In the genomic region with DNA sequence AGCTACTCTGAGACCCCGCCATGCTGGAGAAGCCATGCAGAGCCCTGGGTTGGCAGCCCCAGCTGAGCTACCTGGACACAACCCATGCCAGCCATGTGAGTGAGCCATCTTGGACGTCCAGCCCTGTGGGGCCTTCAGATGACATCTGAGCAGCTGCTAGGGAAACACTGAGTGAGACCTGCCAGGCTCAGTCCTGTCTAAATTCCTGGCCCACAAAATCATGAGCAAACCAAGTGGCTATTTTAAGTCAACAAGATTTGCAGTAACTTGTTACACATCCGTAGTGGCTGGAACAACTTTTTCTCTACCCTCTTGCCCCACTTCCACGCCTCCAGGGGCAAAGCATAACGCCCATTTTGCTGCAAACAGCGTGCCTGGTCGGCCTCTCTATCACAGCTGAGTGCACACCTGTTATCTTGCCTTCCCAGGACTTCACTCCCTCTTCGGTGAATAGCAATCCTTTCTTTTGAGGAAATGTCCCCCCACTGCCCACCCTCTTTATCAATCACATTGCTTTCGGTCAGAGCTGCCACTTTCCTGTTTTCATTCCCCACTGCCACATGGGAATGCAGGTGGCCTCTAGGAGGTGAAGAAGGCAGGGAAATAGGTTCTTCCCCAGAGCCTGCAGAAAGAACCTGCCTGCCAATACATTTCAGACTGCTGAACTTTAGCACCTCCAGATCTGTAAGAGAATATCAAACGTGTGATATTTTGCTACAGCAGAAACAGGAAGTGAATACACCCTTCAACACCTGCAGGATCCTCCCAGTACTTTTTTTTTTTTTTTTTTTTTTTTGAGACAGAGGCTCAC, we compare ENCODE assay signal across 1 cellular context.
A peak's percentile ranks its signal among the peaks of the same experiment; 100 is the strongest.
TF ChIP-seq lines count a peak whose summit lies in the region.

No MANE protein-coding gene starts in this region.

TF ChIP-seq in GM12878, 131 proteins besides CTCF, POLR2A, EP300 and RAD21 (continued from another document):
- TF ChIP-seq ZNF274 (IDR thresholded peaks at IDR 0.05; ENCODE audit: insufficient read depth, insufficient read length) = no peak
- 0 out of 2 replicates have a peak, but pooled peaks have one; percentile 13 for TF ChIP-seq GABPA (IDR thresholded peaks at IDR 0.05; ENCODE audit: low read depth)
- TF ChIP-seq SIX5 (IDR thresholded peaks at IDR 0.05; ENCODE audit: low read depth, low read length, severe bottlenecking) = no peak
- peak; percentile 70 for TF ChIP-seq SMAD1 (IDR thresholded peaks at IDR 0.05; ENCODE audit: low read depth, partially characterized antibody)
- TF ChIP-seq RBBP5 (conservative IDR thresholded peaks at IDR 0.05) = no peak
- 0 out of 2 replicates have a peak, but pooled peaks have one; percentile 10 for TF ChIP-seq CREM (IDR thresholded peaks at IDR 0.05; ENCODE audit: low read depth)
- peak; percentile 19; the same call in 1 of the 2 replicates for TF ChIP-seq YY1 (IDR thresholded peaks at IDR 0.05; ENCODE audit: low read depth, low read length)
- no peak for TF ChIP-seq POLR2AphosphoS2 (IDR thresholded peaks at IDR 0.05; ENCODE audit: low read depth, low read length)
- TF ChIP-seq ZNF207 (IDR thresholded peaks at IDR 0.05; ENCODE audit: borderline replicate concordance) = no peak
- TF ChIP-seq CUX1 (IDR thresholded peaks at IDR 0.05; ENCODE audit: insufficient replicate concordance, low read depth, low read length) = no peak
- no peak for TF ChIP-seq STAT3 (IDR thresholded peaks at IDR 0.05; ENCODE audit: low read depth, low read length)
- peak; percentile 10; the same call in 1 of the 2 replicates for TF ChIP-seq BACH1 (IDR thresholded peaks at IDR 0.05; ENCODE audit: borderline replicate concordance)
- peak; percentile 24; the same call in 1 of the 2 replicates for TF ChIP-seq SMARCA5 (IDR thresholded peaks at IDR 0.05)
- no peak for TF ChIP-seq KAT2A (conservative IDR thresholded peaks at IDR 0.05; ENCODE audit: control insufficient read depth, low read depth, low read length)
- TF ChIP-seq MYB (IDR thresholded peaks at IDR 0.05; ENCODE audit: borderline replicate concordance, low read depth, low read length) = no peak
- no peak for TF ChIP-seq SP1 (IDR thresholded peaks at IDR 0.05; ENCODE audit: low read depth, low read length)
- no peak for TF ChIP-seq NFYA (IDR thresholded peaks at IDR 0.05; ENCODE audit: borderline replicate concordance, low read depth, low read length)
- TF ChIP-seq RB1 (IDR thresholded peaks at IDR 0.05; ENCODE audit: borderline replicate concordance) = peak; percentile 53; the same call in 1 of the 2 replicates
- TF ChIP-seq, protein P1, sequence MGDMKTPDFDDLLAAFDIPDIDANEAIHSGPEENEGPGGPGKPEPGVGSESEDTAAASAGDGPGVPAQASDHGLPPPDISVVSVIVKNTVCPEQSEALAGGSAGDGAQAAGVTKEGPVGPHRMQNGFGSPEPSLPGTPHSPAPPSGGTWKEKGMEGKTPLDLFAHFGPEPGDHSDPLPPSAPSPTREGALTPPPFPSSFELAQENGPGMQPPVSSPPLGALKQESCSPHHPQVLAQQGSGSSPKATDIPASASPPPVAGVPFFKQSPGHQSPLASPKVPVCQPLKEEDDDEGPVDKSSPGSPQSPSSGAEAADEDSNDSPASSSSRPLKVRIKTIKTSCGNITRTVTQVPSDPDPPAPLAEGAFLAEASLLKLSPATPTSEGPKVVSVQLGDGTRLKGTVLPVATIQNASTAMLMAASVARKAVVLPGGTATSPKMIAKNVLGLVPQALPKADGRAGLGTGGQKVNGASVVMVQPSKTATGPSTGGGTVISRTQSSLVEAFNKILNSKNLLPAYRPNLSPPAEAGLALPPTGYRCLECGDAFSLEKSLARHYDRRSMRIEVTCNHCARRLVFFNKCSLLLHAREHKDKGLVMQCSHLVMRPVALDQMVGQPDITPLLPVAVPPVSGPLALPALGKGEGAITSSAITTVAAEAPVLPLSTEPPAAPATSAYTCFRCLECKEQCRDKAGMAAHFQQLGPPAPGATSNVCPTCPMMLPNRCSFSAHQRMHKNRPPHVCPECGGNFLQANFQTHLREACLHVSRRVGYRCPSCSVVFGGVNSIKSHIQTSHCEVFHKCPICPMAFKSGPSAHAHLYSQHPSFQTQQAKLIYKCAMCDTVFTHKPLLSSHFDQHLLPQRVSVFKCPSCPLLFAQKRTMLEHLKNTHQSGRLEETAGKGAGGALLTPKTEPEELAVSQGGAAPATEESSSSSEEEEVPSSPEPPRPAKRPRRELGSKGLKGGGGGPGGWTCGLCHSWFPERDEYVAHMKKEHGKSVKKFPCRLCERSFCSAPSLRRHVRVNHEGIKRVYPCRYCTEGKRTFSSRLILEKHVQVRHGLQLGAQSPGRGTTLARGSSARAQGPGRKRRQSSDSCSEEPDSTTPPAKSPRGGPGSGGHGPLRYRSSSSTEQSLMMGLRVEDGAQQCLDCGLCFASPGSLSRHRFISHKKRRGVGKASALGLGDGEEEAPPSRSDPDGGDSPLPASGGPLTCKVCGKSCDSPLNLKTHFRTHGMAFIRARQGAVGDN (IDR thresholded peaks at IDR 0.05) = peak; percentile 82
- TF ChIP-seq PML (IDR thresholded peaks at IDR 0.05; ENCODE audit: low read length) = 0 out of 2 replicates have a peak, but pooled peaks have one; percentile 37
- no peak for TF ChIP-seq SUPT20H (IDR thresholded peaks at IDR 0.05; ENCODE audit: borderline replicate concordance, control insufficient read depth, low read depth, low read length)
- TF ChIP-seq, protein P2, sequence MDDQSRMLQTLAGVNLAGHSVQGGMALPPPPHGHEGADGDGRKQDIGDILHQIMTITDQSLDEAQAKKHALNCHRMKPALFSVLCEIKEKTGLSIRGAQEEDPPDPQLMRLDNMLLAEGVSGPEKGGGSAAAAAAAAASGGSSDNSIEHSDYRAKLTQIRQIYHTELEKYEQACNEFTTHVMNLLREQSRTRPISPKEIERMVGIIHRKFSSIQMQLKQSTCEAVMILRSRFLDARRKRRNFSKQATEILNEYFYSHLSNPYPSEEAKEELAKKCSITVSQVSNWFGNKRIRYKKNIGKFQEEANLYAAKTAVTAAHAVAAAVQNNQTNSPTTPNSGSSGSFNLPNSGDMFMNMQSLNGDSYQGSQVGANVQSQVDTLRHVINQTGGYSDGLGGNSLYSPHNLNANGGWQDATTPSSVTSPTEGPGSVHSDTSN (IDR thresholded peaks at IDR 0.05; ENCODE audit: insufficient replicate concordance, low read depth, low read length) = peak; percentile 27
- no peak for TF ChIP-seq CBFB (IDR thresholded peaks at IDR 0.05; ENCODE audit: low read depth)
TF ChIP-seq in GM12878: peak in this region for 38.
